ENCODE assay signal across 22 cellular contexts in the genomic region with DNA sequence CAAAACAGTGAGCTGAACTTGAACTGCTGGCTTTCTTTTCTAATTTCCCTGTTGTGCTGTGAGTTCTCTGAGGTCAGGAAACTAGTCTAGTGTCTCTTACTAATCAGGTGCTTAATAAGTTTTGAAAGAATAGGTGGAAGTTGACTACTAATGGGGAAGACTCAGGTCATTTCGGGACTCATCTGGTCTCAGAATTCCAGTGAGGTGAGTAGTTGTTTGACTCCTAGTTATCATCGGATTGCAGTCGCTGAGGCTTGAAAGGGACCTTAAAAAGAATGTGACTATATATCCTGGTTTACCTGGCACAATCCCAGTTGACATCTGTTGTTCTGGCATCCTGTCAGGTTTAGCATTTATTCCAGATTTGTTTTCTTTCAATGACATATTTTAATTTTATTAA.
"Had no signal": no experiment of that assay in that cellular context is flagged by ENCODE, and none has a peak within 500 bp of the region (broad histone marks: within the 10 kb centered on the region; RNA-seq: fewer than 3 reads in every experiment).

No MANE protein-coding gene starts in this region.

- H3K27me3 ChIP-seq: breast epithelium, hepatocyte, neutrophil, pancreas had no signal

- H3K4me1 ChIP-seq: breast epithelium, pancreas, psoas muscle had no signal

- DNase-seq: activated CD4-positive, alpha-beta T cell treated with anti-CD3 and anti-CD28 coated beads, Interleukin-2, amount 50 U/mL, for 4 hours; activated CD8-positive, alpha-beta memory T cell treated with anti-CD3 and anti-CD28 coated beads for 24 hours; activated CD8-positive, alpha-beta memory T cell treated with anti-CD3 and anti-CD28 coated beads, Interleukin-2, amount 50 U/mL, for 4 hours; activated naive CD4-positive, alpha-beta T cell treated with Interleukin-2 at 50 U/mL for 16 hours; activated naive CD8-positive, alpha-beta T cell treated with anti-CD3 and anti-CD28 coated beads for 36 hours; activated T-cell treated with anti-CD3 and anti-CD28 coated beads, Interleukin-2, amount 50 U/mL, for 24 hours; foreskin fibroblast; glutamatergic neuron; left cardiac atrium; pancreas; psoas muscle; right cardiac atrium; stimulated activated CD4-positive, alpha-beta T cell treated with anti-CD3 and anti-CD28 coated beads, Interleukin-12 subunit alpha, Interleukin-12 subunit beta, amount 100 ng/mL, for 4 hours; stimulated activated CD4-positive, alpha-beta T cell treated with anti-CD3 and anti-CD28 coated beads, Interleukin-4, amount 100 ng/mL, for 4 hours; stimulated activated naive CD8-positive, alpha-beta T cell treated with anti-CD3 and anti-CD28 coated beads, Interleukin-15, Interleukin-2, amounts not matched to agents 100 U/mL and 50 U/mL, for 24 hours; T1000 had no signal

- H3K9me3 ChIP-seq: breast epithelium, neutrophil, pancreas, psoas muscle had no signal

- H3K27ac ChIP-seq: breast epithelium, coronary artery, hepatocyte, neutrophil, pancreas, psoas muscle had no signal

- ATAC-seq: activated T-helper 17 cell treated with anti-CD3 and anti-CD28 coated beads, Interleukin-2, amount 50 U/mL, for 72 hours; left cardiac atrium; pancreas; psoas muscle; right cardiac atrium; stimulated activated naive CD8-positive, alpha-beta T cell treated with anti-CD3 and anti-CD28 coated beads, Interleukin-15, Interleukin-2, amounts not matched to agents 100 U/mL and 50 U/mL, for 24 hours; WTC11 had no signal

- H3K36me3 ChIP-seq: breast epithelium, neutrophil, pancreas had no signal

- H3K4me3 ChIP-seq: breast epithelium, coronary artery, hepatocyte, pancreas, psoas muscle had no signal

- H2AFZ ChIP-seq: hepatocyte had no signal

- H3K4me2 ChIP-seq: hepatocyte had no signal

- H3K79me2 ChIP-seq: hepatocyte had no signal
